In genomic region chr9:108584860-108585259, GRCh38 we compare ENCODE assay signal across 27 cellular contexts.
"Had no signal": no experiment of that assay in that cellular context is flagged by ENCODE, and none has a peak within 500 bp of the region (broad histone marks: within the 10 kb centered on the region; RNA-seq: fewer than 3 reads in every experiment).

No MANE protein-coding gene starts in this region.

- DNase-seq: naive thymus-derived CD8-positive, alpha-beta T cell; nephron progenitor cell; occipital lobe; ovary; posterior cingulate gyrus; psoas muscle; right cardiac atrium; right lobe of liver; sigmoid colon; small intestine; stimulated activated CD4-positive, alpha-beta T cell treated with anti-CD3 and anti-CD28 coated beads, Interleukin-15, amount 100 ng/mL, for 24 hours; stimulated activated CD4-positive, alpha-beta T cell treated with anti-CD3 and anti-CD28 coated beads, Interleukin-2, amount 100 ng/mL, for 24 hours; stimulated activated CD4-positive, alpha-beta T cell treated with anti-CD3 and anti-CD28 coated beads, Interleukin-2, amount 100 ng/mL, for 48 hours; stimulated activated CD4-positive, alpha-beta T cell treated with anti-CD3 and anti-CD28 coated beads, Interleukin-4, amount 100 ng/mL, for 24 hours; stimulated activated naive B cell treated with anti-CD40 and anti-IgM and Interleukin-4, amounts not matched to agents 10 μg/mL and 1 μg/mL and 100 μg/mL, for 72 hours; stimulated activated naive CD4-positive, alpha-beta T cell treated with Interleukin-2 at 50 U/mL for 16 hours; stomach; thyroid gland; upper lobe of left lung had no signal

- H3K4me3 ChIP-seq: neural progenitor cell, ovary, psoas muscle, right lobe of liver, sigmoid colon, stomach, thoracic aorta, thyroid gland, tibial nerve, upper lobe of left lung, vagina had no signal

- H3K27ac ChIP-seq: neural progenitor cell, ovary, parathyroid adenoma, psoas muscle, right lobe of liver, sigmoid colon, stomach, thoracic aorta, thyroid gland, tibial nerve, upper lobe of left lung, vagina had no signal

- H3K9ac ChIP-seq: neural progenitor cell, parathyroid adenoma had no signal

- FAIRE-seq: small intestine, urothelium cell line had no signal

- H3K4me2 ChIP-seq: neural progenitor cell had no signal

- H3K4me1 ChIP-seq: parathyroid adenoma, psoas muscle, right lobe of liver, sigmoid colon, thyroid gland, upper lobe of left lung had no signal

- ATAC-seq: naive thymus-derived CD8-positive, alpha-beta T cell; natural killer cell treated with Interleukin-12 subunit alpha and Interleukin-12 subunit beta and Interleukin-15 and Interleukin-18, amount 100 ng/mL, for 72 hours; psoas muscle; right cardiac atrium; right lobe of liver; stimulated activated effector memory CD8-positive, alpha-beta T cell treated with anti-CD3 and anti-CD28 coated beads, Interleukin-12 subunit alpha, Interleukin-12 subunit beta, amount 100 ng/mL, for 72 hours; stimulated activated naive B cell treated with anti-CD40 and anti-IgM and Interleukin-4, amounts not matched to agents 10 μg/mL and 1 μg/mL and 100 μg/mL, for 72 hours had no signal

- H3K27me3 ChIP-seq: neural progenitor cell, ovary, right lobe of liver, sigmoid colon, stomach, thyroid gland, tibial nerve, upper lobe of left lung, vagina had no signal

- H2AFZ ChIP-seq: neural progenitor cell, parathyroid adenoma had no signal

- H3K79me2 ChIP-seq: parathyroid adenoma had no signal

- H3K9me3 ChIP-seq: ovary, psoas muscle, right lobe of liver, sigmoid colon, stomach, thoracic aorta, thyroid gland, tibial nerve, upper lobe of left lung, vagina had no signal

- H3K36me3 ChIP-seq: neural progenitor cell, ovary, right lobe of liver, sigmoid colon, stomach, thoracic aorta, thyroid gland, tibial nerve, upper lobe of left lung, vagina had no signal
